8 cellular contexts compared by ENCODE assay signal in the genomic region with DNA sequence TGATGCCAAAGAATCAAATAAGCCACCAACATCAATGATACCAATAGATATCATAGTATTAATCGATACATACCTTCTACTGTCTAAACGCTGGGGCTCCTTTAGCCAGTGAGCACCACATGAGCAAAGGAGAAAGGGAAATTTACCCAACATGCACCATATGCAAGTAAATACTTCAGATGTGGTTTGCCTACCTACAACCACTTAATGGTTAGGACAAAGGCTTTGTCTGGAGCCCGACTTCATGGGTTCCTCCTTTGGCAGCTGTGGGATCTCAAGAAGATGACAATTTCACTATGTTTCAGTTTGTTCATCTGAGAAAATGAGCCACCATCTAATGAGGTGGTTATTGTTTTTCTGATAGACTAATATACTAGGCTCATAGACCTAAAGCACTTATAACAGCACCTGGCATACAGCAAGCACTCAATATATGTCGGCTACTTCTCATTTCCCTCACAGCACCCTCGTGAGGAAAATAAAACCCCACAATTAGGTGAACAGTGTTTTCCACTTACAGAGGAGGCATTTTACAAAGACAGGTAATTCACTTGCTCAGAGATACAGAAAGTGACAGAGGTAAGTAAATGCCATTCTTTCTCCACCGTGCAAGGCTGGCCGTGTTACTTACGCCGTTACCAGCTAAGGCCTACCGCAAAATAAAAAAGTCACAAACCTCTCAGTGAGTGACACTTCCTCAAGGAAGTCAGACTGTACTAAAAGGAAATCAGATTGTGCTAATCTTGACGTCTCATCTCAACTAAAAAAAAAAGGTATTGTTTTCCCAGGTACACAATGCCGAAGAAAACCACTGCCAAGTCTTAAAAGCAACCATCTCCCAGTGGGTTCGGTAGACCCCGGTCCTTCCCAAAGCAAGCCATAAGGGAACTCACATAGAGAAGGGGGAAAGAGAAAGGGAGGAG. TPM values are rescaled to one million over a fixed set of nuclear protein-coding genes. Genes with fewer than 3 reads are reported as not detected.
DNase-seq lines count a peak whose midpoint lies in the region; ATAC-seq and TF ChIP-seq lines count a peak whose summit lies in the region.

No MANE protein-coding gene starts in this region.

- no peak for TF ChIP-seq POLR2A in transverse colon (IDR thresholded peaks at IDR 0.05)

- H3K4me1 Mint-ChIP-seq in activated T-cell treated with anti-CD3 and anti-CD28 coated beads, Interleukin-2, amount 50 U/mL, for 72 hours (ENCODE audit: low read depth) = peaks cover 50% of the 10 kb centered on the region

- no peak for TF ChIP-seq CTCF in left lung (IDR thresholded peaks at IDR 0.05)
- no peak for TF ChIP-seq CTCF in transverse colon (IDR thresholded peaks at IDR 0.05)

- H3K9me3 ChIP-seq in left lung (no peaks in the 10 kb centered on the region), transverse colon (no peaks in the 10 kb centered on the region)

- H3K27me3 ChIP-seq in left lung (no peaks in the 10 kb centered on the region), transverse colon (no peaks in the 10 kb centered on the region)

- H3K4me3 ChIP-seq in left lung (peak overlapping the region; percentile 65 to 71), transverse colon (peak overlapping the region in 3 of 4 donors; percentile 91 to 95 (median 91))

- 39 to 56% methylated on average over 7 to 14 of the region's 14 CpGs for WGBS in transverse colon (ENCODE audit: low coverage in 1 of 2), 2 donors

- H3K36me3 Mint-ChIP-seq in activated T-cell treated with anti-CD3 and anti-CD28 coated beads, Interleukin-2, amount 50 U/mL, for 72 hours (ENCODE audit: insufficient read depth in 2 of 2) = peaks cover 2 to 10% of the 10 kb centered on the region in 2 donors

- ATAC-seq in activated T-cell treated with anti-CD3 and anti-CD28 coated beads, Interleukin-2, amount 50 U/mL, for 72 hours (replicated peaks in 1 of 2) = no peak
- ATAC-seq in left lung (no peak), GM18909 (IDR thresholded peaks at IDR 0.05; ENCODE audit: poor library complexity, unreplicated experiment) (no peak)

- no peaks in the 10 kb centered on the region for H3K9me3 Mint-ChIP-seq in activated T-cell treated with anti-CD3 and anti-CD28 coated beads, Interleukin-2, amount 50 U/mL, for 72 hours

- no peaks in the 10 kb centered on the region for H3K27me3 Mint-ChIP-seq in activated T-cell treated with anti-CD3 and anti-CD28 coated beads, Interleukin-2, amount 50 U/mL, for 72 hours (ENCODE audit: low read depth)

- in situ Hi-C loops in KBM-7 (cut with MboI; ENCODE audit: low pct_unique_long_range_greater_than_20kb, low sequenced_read_pairs) = no loop called here
- in situ Hi-C loops in transverse colon (cut with MboI; ENCODE audit: low pct_ligation_motif_present in 1 of 4, low pct_unique_long_range_greater_than_20kb in 1 of 4, low sequenced_read_pairs in 3 of 4) = no loop called here

- intact Hi-C loops in left lung (cut with DNase I) (no loop called here), transverse colon (cut with DNase I; ENCODE audit: low total_unique reads) (no loop called here)

- H3K4me3 Mint-ChIP-seq in activated T-cell treated with anti-CD3 and anti-CD28 coated beads, Interleukin-2, amount 50 U/mL, for 72 hours = peak overlapping the region; percentile 97 to 98

- H3K36me3 ChIP-seq in left lung = peaks cover 0 to 17% of the 10 kb centered on the region in 2 donors
- H3K36me3 ChIP-seq in transverse colon = peaks cover 0 to 5% (median 2%) of the 10 kb centered on the region in 4 donors

- DNase-seq in Ammon's horn (ENCODE audit: low spot score) (peak; percentile 8), KBM-7 (peak; percentile 43), left lung (no peak), transverse colon (no peak), kidney tubule cell (ENCODE audit: low spot score) (no peak), anterior cingulate cortex (lab: John Stamatoyannopoulos, UW) (no peak)
- DNase-seq in activated T-cell treated with anti-CD3 and anti-CD28 coated beads, Interleukin-2, amount 50 U/mL, for 72 hours = peak; percentile 19 to 22

- H3K27ac Mint-ChIP-seq in activated T-cell treated with anti-CD3 and anti-CD28 coated beads, Interleukin-2, amount 50 U/mL, for 72 hours = peak overlapping the region; percentile 96

- peaks cover 16 to 48% of the 10 kb centered on the region in 2 donors for H3K4me1 ChIP-seq in left lung
- H3K4me1 ChIP-seq in transverse colon = peaks cover 6 to 31% (median 21%) of the 10 kb centered on the region in 4 donors

- H3K27ac ChIP-seq in left lung = peak overlapping the region; percentile 57 to 82
- peak overlapping the region; percentile 83 to 93 (median 89) for H3K27ac ChIP-seq in transverse colon

- TF ChIP-seq EP300 in transverse colon (IDR thresholded peaks at IDR 0.05; ENCODE audit: low read depth) = no peak

RNA-seq across cellular contexts. Expression of a gene that starts 1.6 kb away (rescaled TPM):
- 10 to 100 TPM; 18.6 to 18.8 TPM for total RNA-seq in activated T-cell treated with anti-CD3 and anti-CD28 coated beads, Interleukin-2, amount 50 U/mL, for 72 hours
- total RNA-seq in left lung (10 to 100 TPM; 15.2 to 24.3 TPM), transverse colon (100 to 1,000 TPM in 2 of 4 donors, 10 to 100 TPM in 2; 44.8 to 178 (median 117) TPM)

RNA-seq across cellular contexts. Expression of a gene that starts 1.8 kb away (rescaled TPM):
- total RNA-seq in activated T-cell treated with anti-CD3 and anti-CD28 coated beads, Interleukin-2, amount 50 U/mL, for 72 hours = 10 to 100 TPM; 16.0 to 23.7 TPM
- total RNA-seq in left lung (10 to 100 TPM; 16.9 to 19.7 TPM), transverse colon (10 to 100 TPM in 2 of 4 donors, 1 to 10 TPM in 2; 7.1 to 37.3 (median 18.4) TPM)

Comparison
In these comparisons a context has a peak if more than half of its experiments do, and no peak if none do; other contexts are left out.
1. DNase-seq: peak in Ammon's horn (single experiment), KBM-7 (single experiment) and activated T-cell treated with anti-CD3 and anti-CD28 coated beads, Interleukin-2, amount 50 U/mL, for 72 hours (2 of 2); none in left lung (0 of 2), transverse colon (single experiment), kidney tubule cell (single experiment) and anterior cingulate cortex (0 of 58).